ENCODE assay signal across 11 cellular contexts in genomic region chr1:156684227-156684782, GRCh38. TPM values are rescaled to one million over a fixed set of nuclear protein-coding genes. Genes with fewer than 3 reads are reported as not detected.
DNase-seq lines count a peak whose midpoint lies in the region; ATAC-seq and TF ChIP-seq lines count a peak whose summit lies in the region.
"Had no signal": no experiment of that assay in that cellular context is flagged by ENCODE, and none has a peak within 500 bp of the region (broad histone marks: within the 10 kb centered on the region; RNA-seq: fewer than 3 reads in every experiment).

No MANE protein-coding gene starts in this region.

- no peak overlapping the region for H3K9ac ChIP-seq in Karpas-422 (ENCODE audit: low read length)

- no peaks in the 10 kb centered on the region for H3K9me3 ChIP-seq in Karpas-422 (ENCODE audit: low read length)
- H3K9me3 ChIP-seq: transverse colon had no signal

- TF ChIP-seq CTCF in AG09309 (IDR thresholded peaks at IDR 0.05; ENCODE audit: control insufficient read depth, insufficient read depth, low read depth, low read length, missing control alignments) (no peak), GM12873 (IDR thresholded peaks at IDR 0.05; ENCODE audit: insufficient read depth, low read depth, low read length, missing control alignments) (peak; percentile 31), RWPE1 (conservative IDR thresholded peaks at IDR 0.05; ENCODE audit: low read depth) (no peak), WTC11 (IDR thresholded peaks at IDR 0.05) (no peak)

- H3K36me3 ChIP-seq in Karpas-422 (ENCODE audit: insufficient read depth, low read length): no peaks in the 10 kb centered on the region
- H3K36me3 ChIP-seq: transverse colon had no signal

- no peak for ATAC-seq in WTC11

- H3K79me2 ChIP-seq in Karpas-422 (ENCODE audit: low read length): no peaks in the 10 kb centered on the region

- peaks cover 13% of the 10 kb centered on the region for H3K27me3 Mint-ChIP-seq in WTC11 (ENCODE audit: low read depth)

- H3K27ac ChIP-seq in RWPE1: peak overlapping the region; percentile 72
- peak overlapping the region; percentile 81 for H3K27ac ChIP-seq in epithelial cell of prostate
- no peak overlapping the region for H3K27ac ChIP-seq in Karpas-422 (ENCODE audit: low read length)
- H3K27ac ChIP-seq: transverse colon had no signal

- H3K4me3 ChIP-seq in AG09309 (ENCODE audit: control insufficient read depth, low read depth, low read length): no peak overlapping the region
- no peak overlapping the region for H3K4me3 ChIP-seq in Karpas-422 (ENCODE audit: low read length)
- H3K4me3 ChIP-seq: transverse colon had no signal

- H3K36me3 Mint-ChIP-seq in WTC11: no peaks in the 10 kb centered on the region

- POLR2A ChIA-PET in RWPE1 (lab: Yijun Ruan, JAX; ENCODE audit: low non-redundant PET): interaction anchor here (0.6 kb wide), 1 partner anchor 51 kb away, joined by 8 read pairs; no protein-coding TSS in a partner anchor
- POLR2A ChIA-PET in WTC11 (lab: Charles Lee): interaction anchor here (0.6 to 1.0 kb wide), 3 partner anchors 22 to 44 kb away, joined by 3 to 4 read pairs (median 4); partner anchors contain the start of genes CRABP2 and METTL25B

- H3K27me3 ChIP-seq in Karpas-422 (ENCODE audit: low read length): no peaks in the 10 kb centered on the region

- no peaks in the 10 kb centered on the region for H3K9me2 ChIP-seq in Karpas-422 (replicated peaks; ENCODE audit: insufficient read depth, low read length)

- no peak overlapping the region for H3K27ac Mint-ChIP-seq in WTC11

- H3K9me3 Mint-ChIP-seq in WTC11: no peaks in the 10 kb centered on the region

- DNase-seq in AG09309 (ENCODE audit: low read depth): peak; percentile 48
- peak; percentile 67 for DNase-seq in RWPE1 (ENCODE audit: low spot score)
- no peak for DNase-seq in epithelial cell of prostate (ENCODE audit: low read depth, low spot score)
- no peak for DNase-seq in NCI-H1417 (lab: John Stamatoyannopoulos, UW)
- no peak for DNase-seq in NCI-H146 (lab: John Stamatoyannopoulos, UW)
- DNase-seq in Karpas-422: no peak
- no peak for DNase-seq in WTC11 (ENCODE audit: low spot score)
- DNase-seq: cortex of kidney, NCI-H69, transverse colon had no signal

- no peak overlapping the region for H3K4me3 Mint-ChIP-seq in WTC11

- no peaks in the 10 kb centered on the region for H4K20me1 ChIP-seq in Karpas-422 (ENCODE audit: insufficient read depth, low read depth, low read length)

- H3K4me1 ChIP-seq in Karpas-422 (ENCODE audit: low read length): peaks cover 3% of the 10 kb centered on the region

- CTCF ChIA-PET in RWPE1 (lab: Yijun Ruan, JAX) (interaction anchor here (0.5 to 9.5 kb wide), 9 partner anchors 8 to 206 kb away, joined by 3 to 178 read pairs (median 3); partner anchors contain the start of genes CRABP2, ISG20L2 and METTL25B), WTC11 (lab: Charles Lee) (interaction anchor here (0.6 to 17.1 kb wide), 14 partner anchors 8 to 243 kb away, joined by 3 to 1553 read pairs (median 6); partner anchors contain the start of genes BCAN, CRABP2, ISG20L2 and METTL25B)

- H3K4me2 ChIP-seq in Karpas-422 (ENCODE audit: low read depth, low read length, poor library complexity, severe bottlenecking): no peak overlapping the region

- H3K4me1 Mint-ChIP-seq in WTC11: peaks cover 31% of the 10 kb centered on the region

- no peak overlapping the region for H2AFZ ChIP-seq in Karpas-422 (ENCODE audit: low read length)

TF ChIP-seq in WTC11, 78 proteins besides CTCF, POLR2A, EP300 and RAD21:
- no peak for TF ChIP-seq FOXK1 (CRISPR knock-in tag; IDR thresholded peaks at IDR 0.05)
- TF ChIP-seq ETV6 (CRISPR knock-in tag; IDR thresholded peaks at IDR 0.05): no peak
- TF ChIP-seq ZNF317 (CRISPR knock-in tag; IDR thresholded peaks at IDR 0.05; ENCODE audit: borderline replicate concordance, low read depth): no peak
- no peak for TF ChIP-seq FOXP1 (CRISPR knock-in tag; IDR thresholded peaks at IDR 0.05; ENCODE audit: borderline replicate concordance)
- no peak for TF ChIP-seq USF2 (CRISPR knock-in tag; IDR thresholded peaks at IDR 0.05)
- TF ChIP-seq IRF2 (CRISPR knock-in tag; IDR thresholded peaks at IDR 0.05; ENCODE audit: borderline replicate concordance, low read depth): no peak
- no peak for TF ChIP-seq E2F5 (CRISPR knock-in tag; IDR thresholded peaks at IDR 0.05)
- TF ChIP-seq ZNF219 (CRISPR knock-in tag; IDR thresholded peaks at IDR 0.05; ENCODE audit: borderline replicate concordance): no peak
- TF ChIP-seq TEAD1 (CRISPR knock-in tag; IDR thresholded peaks at IDR 0.05): no peak
- TF ChIP-seq ERG (CRISPR knock-in tag; IDR thresholded peaks at IDR 0.05): no peak
- no peak for TF ChIP-seq TP53 (CRISPR knock-in tag; IDR thresholded peaks at IDR 0.05)
- TF ChIP-seq E2F1 (CRISPR knock-in tag; IDR thresholded peaks at IDR 0.05): no peak
- TF ChIP-seq ZBTB21 (CRISPR knock-in tag; IDR thresholded peaks at IDR 0.05; ENCODE audit: borderline replicate concordance): no peak
- TF ChIP-seq NR1H2 (CRISPR knock-in tag; IDR thresholded peaks at IDR 0.05): no peak

RNA-seq across cellular contexts. Expression of gene NES, which starts 7.1 kb away (rescaled TPM):
- not detected in 2 replicates for total RNA-seq in Karpas-422 (2014; rRNA removed; shearing (Covaris generic); ENCODE audit: low replicate concordance)
- total RNA-seq in WTC11 (2021): 103 to 127 TPM (median 104 TPM) in 3 replicates

RNA-seq across cellular contexts. Expression of gene CRABP2, which starts 21.1 kb away (rescaled TPM):
- total RNA-seq in Karpas-422 (2014; rRNA removed; shearing (Covaris generic); ENCODE audit: low replicate concordance): 0.56 TPM in 1 of 2 replicates, not detected in the other
- 135 to 195 TPM (median 186 TPM) in 3 replicates for total RNA-seq in WTC11 (2021)

RNA-seq across cellular contexts. Expression of gene BCAN, which starts 42.4 kb away (rescaled TPM):
- total RNA-seq in Karpas-422 (2014; rRNA removed; shearing (Covaris generic); ENCODE audit: low replicate concordance): not detected in 2 replicates
- 2.5 to 3.7 TPM (median 3.6 TPM) in 3 replicates for total RNA-seq in WTC11 (2021)

RNA-seq across cellular contexts. Expression of gene METTL25B, which starts 44.0 kb away (rescaled TPM):
- total RNA-seq in Karpas-422 (2014; rRNA removed; shearing (Covaris generic); ENCODE audit: low replicate concordance): 22.8 and 26.5 TPM in 2 replicates
- 32.0 to 41.0 TPM (median 37.9 TPM) in 3 replicates for total RNA-seq in WTC11 (2021)

RNA-seq across cellular contexts. Expression of gene ISG20L2, which starts 44.3 kb away (rescaled TPM):
- 17.9 and 18.4 TPM in 2 replicates for total RNA-seq in Karpas-422 (2014; rRNA removed; shearing (Covaris generic); ENCODE audit: low replicate concordance)
- total RNA-seq in WTC11 (2021): 37.2 to 43.8 TPM (median 42.2 TPM) in 3 replicates

Comparison
In these comparisons a context has a peak if more than half of its experiments do, and no peak if none do; other contexts are left out.
1. DNase-seq: peak in AG09309 (single experiment) and RWPE1 (single experiment); none in epithelial cell of prostate (single experiment), NCI-H1417 (0 of 3), NCI-H146 (single experiment), Karpas-422 (single experiment) and WTC11 (single experiment).
2. RNA of gene NES, which starts 7.1 kb away (total RNA-seq): 103 to 127 TPM in WTC11; not detected in Karpas-422; every median in the first group is over 100 times any median in the second.
3. RNA of gene CRABP2, which starts 21.1 kb away (total RNA-seq): 135 to 195 TPM in WTC11; 0.56 TPM in Karpas-422; every median in the first group is over 10 times any median in the second.